ENCODE assay signal across 8 cellular contexts in the genomic region with DNA sequence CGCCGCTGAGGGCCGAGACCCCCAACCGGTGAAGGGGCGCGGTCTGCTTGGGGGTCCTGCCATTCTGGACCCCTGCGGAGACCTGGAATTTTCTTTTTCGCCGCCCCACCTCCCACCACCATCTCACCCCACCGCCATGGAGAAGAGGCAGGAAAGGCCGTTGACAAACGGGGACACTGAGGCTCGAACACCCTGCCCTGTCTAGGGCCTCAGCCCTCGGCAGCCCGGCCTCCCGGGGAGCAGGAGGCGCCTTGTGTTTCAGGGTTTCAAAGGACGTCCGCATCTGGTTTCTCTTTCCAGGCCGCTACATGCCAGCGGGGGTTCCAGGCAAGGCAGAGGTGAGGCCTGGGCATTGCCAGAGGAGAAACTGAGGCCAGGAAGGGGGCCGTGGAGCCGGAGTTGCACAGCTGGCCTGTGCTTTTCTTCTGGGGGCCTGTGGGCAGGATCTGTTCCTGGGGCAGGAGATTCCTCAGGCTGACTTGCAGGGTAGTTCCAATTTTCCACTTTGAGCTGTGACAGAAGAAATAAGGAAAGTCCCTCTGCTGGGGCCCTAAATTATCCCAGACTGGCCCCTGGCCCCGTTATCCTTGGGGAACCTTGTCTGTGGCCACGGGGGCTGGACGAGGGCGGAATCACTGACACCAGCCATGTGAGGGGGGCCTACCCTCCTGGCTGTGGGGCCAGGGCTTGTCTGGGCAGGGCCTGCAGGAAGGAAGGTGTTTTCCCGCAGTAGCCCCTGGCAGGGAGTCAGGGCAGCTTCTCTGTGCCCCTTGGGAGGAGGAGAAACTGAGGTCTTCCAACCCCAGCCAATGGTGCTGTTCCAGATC. TPM values are rescaled to one million over a fixed set of nuclear protein-coding genes. Genes with fewer than 3 reads are reported as not detected.
DNase-seq lines count a peak whose midpoint lies in the region; ATAC-seq, FAIRE-seq and TF ChIP-seq lines count a peak whose summit lies in the region.

No MANE protein-coding gene starts in this region.

- in situ Hi-C loops in GM13976 (cut with MboI; ENCODE audit: low sequenced_read_pairs, unreplicated experiment), result no loop called here

- H3K36me3 ChIP-seq in PC-9 (ENCODE audit: low read depth) (no peaks in the 10 kb centered on the region), endothelial cell of umbilical vein (ENCODE audit: control insufficient read depth in 2 of 2, extremely low read depth in 1 of 2, insufficient read depth in 2 of 2, low read length in 2 of 2) (no peaks in the 10 kb centered on the region)

- H3K27me3 Mint-ChIP-seq in naive thymus-derived CD8-positive, alpha-beta T cell, result no peaks in the 10 kb centered on the region

- no peaks in the 10 kb centered on the region for H3K36me3 Mint-ChIP-seq in naive thymus-derived CD8-positive, alpha-beta T cell

- TF ChIP-seq POLR2A in endothelial cell of umbilical vein (IDR thresholded peaks at IDR 0.05; ENCODE audit: low read depth, low read length), result no peak

- no peak for FAIRE-seq in endothelial cell of umbilical vein (lab: Jason Lieb, UNC)

- peak in 1 of 2 donors; percentile 7 for ATAC-seq in naive thymus-derived CD8-positive, alpha-beta T cell

- H3K9me3 Mint-ChIP-seq in naive thymus-derived CD8-positive, alpha-beta T cell, result peaks cover 0 to 2% (median 0%) of the 10 kb centered on the region in 9 donors

- H3K27ac ChIP-seq in PC-9, result no peak overlapping the region
- H3K27ac ChIP-seq in endothelial cell of umbilical vein (ENCODE audit: insufficient read depth, low read depth, low read length), result no peak overlapping the region

- H3K9ac ChIP-seq in endothelial cell of umbilical vein (replicated peaks; ENCODE audit: extremely low read depth, insufficient read depth, low read length), result no peak overlapping the region

- H3K4me3 ChIP-seq in PC-9, result peak overlapping the region; percentile 49; the same call in 1 of the 2 replicates
- H3K4me3 ChIP-seq in endothelial cell of umbilical vein (replicated peaks in 1 of 3; ENCODE audit: insufficient read depth in 1 of 3, low read depth in 1 of 3, low read length in 3 of 3), result peak overlapping the region; percentile 16 to 37 (median 35)

- intact Hi-C loops in PC-9 (cut with micrococcal nuclease; ENCODE audit: unreplicated experiment), result loop anchor here (5.0 to 10.0 kb wide), 2 partner anchors 323 to 625 kb away; partner anchors contain the start of gene SUN1
- intact Hi-C loops in endothelial cell of umbilical vein (cut with micrococcal nuclease), result loop anchor here (1.0 to 2.0 kb wide), 3 partner anchors 37 to 73 kb away; partner anchors contain the start of gene INTS1

- peaks cover 29% of the 10 kb centered on the region for H3K79me2 ChIP-seq in PC-9 (ENCODE audit: low read depth)
- peaks cover 33% of the 10 kb centered on the region for H3K79me2 ChIP-seq in endothelial cell of umbilical vein (ENCODE audit: control insufficient read depth, insufficient read depth, low read length)

- H3K9me2 ChIP-seq in PC-9 (ENCODE audit: insufficient read depth), result no peaks in the 10 kb centered on the region

- H3K27ac Mint-ChIP-seq in naive thymus-derived CD8-positive, alpha-beta T cell, result peak overlapping the region in 6 of 10 donors; percentile 53 to 86 (median 72)

- H3K27me3 ChIP-seq in PC-9 (ENCODE audit: insufficient read depth, low read depth), result no peaks in the 10 kb centered on the region
- no peaks in the 10 kb centered on the region for H3K27me3 ChIP-seq in endothelial cell of umbilical vein (ENCODE audit: control insufficient read depth in 2 of 2, insufficient read depth in 2 of 2, low read length in 2 of 2)

- H3K4me1 Mint-ChIP-seq in naive thymus-derived CD8-positive, alpha-beta T cell, result peaks cover 11 to 34% (median 22%) of the 10 kb centered on the region in 4 donors

- peaks cover 40% of the 10 kb centered on the region for H3F3A ChIP-seq in PC-9 (ENCODE audit: insufficient read depth, low read depth)

- peak overlapping the region; percentile 33 to 83 (median 72) for H3K4me3 Mint-ChIP-seq in naive thymus-derived CD8-positive, alpha-beta T cell

- H3K9me3 ChIP-seq in PC-9 (ENCODE audit: insufficient read depth, low read depth) (no peaks in the 10 kb centered on the region), endothelial cell of umbilical vein (replicated peaks; ENCODE audit: control insufficient read depth, insufficient read depth, low read length) (no peaks in the 10 kb centered on the region)

- no peaks in the 10 kb centered on the region for H3K9me1 ChIP-seq in endothelial cell of umbilical vein (replicated peaks; ENCODE audit: control insufficient read depth, extremely low read depth, insufficient read depth, low read length)

- CTCF ChIA-PET in PC-9 (lab: Charles Lee) (interaction anchor here (0.6 kb wide), 1 partner anchor 45 kb away, joined by 6 read pairs; no protein-coding TSS in a partner anchor), endothelial cell of umbilical vein (lab: Charles Lee) (interaction anchor here (1.1 to 7.9 kb wide), 3 partner anchors 15 to 28 kb away, joined by 3 to 65 read pairs (median 5); no protein-coding TSS in a partner anchor)

- H2AFZ ChIP-seq in PC-9 (no peak overlapping the region), endothelial cell of umbilical vein (ENCODE audit: low read depth, low read length) (peak overlapping the region; percentile 64)

- H4K20me1 ChIP-seq in PC-9 (ENCODE audit: insufficient read depth) (0 out of 2 replicates have a peak, but pooled peaks cover 5% of the 10 kb centered on the region), endothelial cell of umbilical vein (replicated peaks; ENCODE audit: control insufficient read depth, extremely low read depth, insufficient read depth, low read length) (no peaks in the 10 kb centered on the region)

- POLR2A ChIA-PET in PC-9 (lab: Charles Lee; ENCODE audit: unreplicated experiment) (interaction anchor here (0.6 kb wide), 3 partner anchors 14 to 1166 kb away, joined by 8 to 17 read pairs (median 16); no protein-coding TSS in a partner anchor), endothelial cell of umbilical vein (lab: Charles Lee) (no interaction called here)
- POLR2A ChIA-PET in naive thymus-derived CD8-positive, alpha-beta T cell (lab: Charles Lee), result interaction anchor here (1.2 kb wide), 1 partner anchor 14 kb away, joined by 5 read pairs; no protein-coding TSS in a partner anchor

- dilution Hi-C loops in endothelial cell of umbilical vein (cut with MboI; ENCODE audit: extremely low pct_ligation_motif_present, low sequenced_read_pairs), result no loop called here

- TF ChIP-seq CTCF in GM13976 (IDR thresholded peaks at IDR 0.05; ENCODE audit: borderline replicate concordance, control extremely low read depth, extremely low read depth, insufficient read depth, missing control alignments) (no peak), PC-9 (conservative IDR thresholded peaks at IDR 0.05) (no peak), endothelial cell of umbilical vein (IDR thresholded peaks at IDR 0.05; ENCODE audit: extremely low read depth in 1 of 2, insufficient read depth in 1 of 2, low read depth in 1 of 2, low read length in 2 of 2) (no peak)

- H3K4me1 ChIP-seq in PC-9 (replicated peaks; ENCODE audit: insufficient read depth) (peaks cover 33% of the 10 kb centered on the region), endothelial cell of umbilical vein (ENCODE audit: control insufficient read depth, extremely low read depth, insufficient read depth, low read length) (peaks cover 40% of the 10 kb centered on the region)

- peak overlapping the region; percentile 77 for H3K4me2 ChIP-seq in PC-9
- H3K4me2 ChIP-seq in endothelial cell of umbilical vein (ENCODE audit: insufficient read depth, low read length), result peak overlapping the region; percentile 55

- peak; percentile 65 for DNase-seq in GM13976 (ENCODE audit: low spot score)
- DNase-seq in PC-9, result peak in 1 of 2 experiments; percentile 37
- DNase-seq in endothelial cell of umbilical vein (ENCODE audit: low read depth, low spot score), result peak; percentile 15
- DNase-seq in naive thymus-derived CD8-positive, alpha-beta T cell, result peak in 1 of 10 donors; percentile 34
- DNase-seq in NCI-H2081 (lab: John Stamatoyannopoulos, UW), result no peak
- no peak for DNase-seq in NCI-H82 (lab: John Stamatoyannopoulos, UW)
- no peak for DNase-seq in D341Med (ENCODE audit: low spot score)
- DNase-seq in GF-D8 (lab: John Stamatoyannopoulos, UW), result no peak

- no TSS peak for BruUV-seq in PC-9 (replicated peaks; lab: Mats Ljungman, UMichigan)
- no TSS peak for BruUV-seq in endothelial cell of umbilical vein (replicated peaks; lab: Mats Ljungman, UMichigan)

TF ChIP-seq in endothelial cell of umbilical vein, 7 proteins besides CTCF, POLR2A, EP300 and RAD21:
- TF ChIP-seq POLR2AphosphoS5 (IDR thresholded peaks at IDR 0.05; ENCODE audit: insufficient read depth, low read depth, low read length) (no peak), MYC (IDR thresholded peaks at IDR 0.05; ENCODE audit: low read depth, low read length) (no peak), JUN (IDR thresholded peaks at IDR 0.05; ENCODE audit: borderline replicate concordance, insufficient read depth, insufficient read length, low read depth) (no peak)

RNA-seq across cellular contexts. Expression of gene MICALL2, which starts 0.9 kb away (rescaled TPM):
- total RNA-seq in PC-9 (2021) (104 and 115 TPM in 2 replicates), endothelial cell of umbilical vein (46.3 and 58.7 TPM in 2 replicates)
- 29.8 and 37.3 TPM in 2 replicates for polyA plus RNA-seq in endothelial cell of umbilical vein
- polyA plus RNA-seq in endothelial cell of umbilical vein (2011; cell fraction: cytosol; rRNA removed), result 7.5 and 14.2 TPM in 2 replicates
- polyA plus RNA-seq in endothelial cell of umbilical vein (2011; cell fraction: nucleus; rRNA removed), result 205 and 206 TPM in 2 replicates
- polyA plus RNA-seq in endothelial cell of umbilical vein (2012), result 15.0 and 21.0 TPM in 2 replicates
- polyA minus RNA-seq in endothelial cell of umbilical vein, result 34.6 and 58.7 TPM in 2 replicates
- polyA minus RNA-seq in endothelial cell of umbilical vein (2011; cell fraction: cytosol; rRNA and poly(A)+ RNA removed), result 7.1 TPM
- polyA minus RNA-seq in endothelial cell of umbilical vein (2011; cell fraction: nucleus; rRNA and poly(A)+ RNA removed), result 39.3 and 58.9 TPM in 2 replicates
- total RNA-seq in naive thymus-derived CD8-positive, alpha-beta T cell, result 1 to 10 TPM; 3.5 to 4.6 TPM
- 1 to 10 TPM in 1 of 3 donors, under 1 TPM in 1, not detected in 1; 0.85 to 1.5 TPM for polyA plus RNA-seq in naive thymus-derived CD8-positive, alpha-beta T cell

RNA-seq across cellular contexts. Expression of gene INTS1, which starts 44.0 kb away (rescaled TPM):
- total RNA-seq in PC-9 (2021) (124 and 170 TPM in 2 replicates), endothelial cell of umbilical vein (114 and 116 TPM in 2 replicates)
- polyA plus RNA-seq in endothelial cell of umbilical vein, result 57.8 and 86.5 TPM in 2 replicates
- 25.1 and 38.8 TPM in 2 replicates for polyA plus RNA-seq in endothelial cell of umbilical vein (2011; cell fraction: cytosol; rRNA removed)
- polyA plus RNA-seq in endothelial cell of umbilical vein (2011; cell fraction: nucleus; rRNA removed), result 99.5 and 107 TPM in 2 replicates
- polyA plus RNA-seq in endothelial cell of umbilical vein (2012), result 48.4 and 56.9 TPM in 2 replicates
- polyA minus RNA-seq in endothelial cell of umbilical vein, result 39.2 and 47.6 TPM in 2 replicates
- 50.1 TPM for polyA minus RNA-seq in endothelial cell of umbilical vein (2011; cell fraction: cytosol; rRNA and poly(A)+ RNA removed)
- 38.4 and 74.9 TPM in 2 replicates for polyA minus RNA-seq in endothelial cell of umbilical vein (2011; cell fraction: nucleus; rRNA and poly(A)+ RNA removed)
- total RNA-seq in naive thymus-derived CD8-positive, alpha-beta T cell, result 100 to 1,000 TPM; 129 to 136 TPM
- 10 to 100 TPM in 2 of 3 donors, 1 to 10 TPM in 1; 9.1 to 24.6 (median 18.5) TPM for polyA plus RNA-seq in naive thymus-derived CD8-positive, alpha-beta T cell

Comparison
In these comparisons a context has a peak if more than half of its experiments do, and no peak if none do; other contexts are left out.
1. DNase-seq: peak in GM13976 (single experiment) and endothelial cell of umbilical vein (single experiment); none in NCI-H2081 (0 of 2), NCI-H82 (single experiment), D341Med (single experiment) and GF-D8 (single experiment).